In the genomic region with DNA sequence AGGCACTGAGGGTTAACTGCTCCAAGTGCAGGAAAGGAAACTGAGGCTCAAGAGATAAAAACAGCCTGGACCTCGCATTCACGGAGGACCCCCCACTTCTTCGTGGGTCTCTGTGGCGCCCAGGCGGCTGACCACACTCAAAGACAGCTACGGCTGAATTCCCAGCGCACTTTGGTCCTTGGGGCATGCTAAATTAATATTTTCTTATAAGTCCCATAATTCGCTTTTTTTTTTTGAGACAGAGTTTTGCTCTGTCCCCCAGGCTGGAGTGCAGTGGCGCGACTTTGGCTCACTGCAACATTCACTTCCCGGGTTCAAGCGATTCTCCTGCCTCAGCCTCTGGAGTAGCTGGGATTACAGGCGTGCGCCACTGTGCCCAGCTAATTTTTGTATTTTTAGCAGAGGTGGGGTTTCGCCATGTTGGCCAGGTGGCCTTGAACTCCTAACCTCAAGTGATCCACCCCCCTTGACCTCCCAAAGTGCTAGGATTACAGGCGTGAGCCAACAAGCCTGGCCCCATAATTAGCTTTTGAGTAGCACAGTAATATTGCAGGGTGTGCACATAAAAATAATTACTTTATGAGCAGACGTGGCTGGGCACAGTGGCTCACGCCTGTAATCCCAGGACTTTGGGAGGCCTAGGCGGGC, we compare ENCODE assay signal across 8 cellular contexts. TPM values are rescaled to one million over a fixed set of nuclear protein-coding genes. Genes with fewer than 3 reads are reported as not detected.
DNase-seq lines count a peak whose midpoint lies in the region; ATAC-seq, FAIRE-seq and TF ChIP-seq lines count a peak whose summit lies in the region.
"Not testable (repeated sequence)": the region's sequence is repeated elsewhere in the genome, so short reads cannot be mapped to it uniquely, and the experiment has no call there.

No MANE protein-coding gene starts in this region.

- TF ChIP-seq RAD21 in K562 (CRISPR knock-in tag; conservative IDR thresholded peaks at IDR 0.05 in 1 of 2, IDR thresholded peaks at IDR 0.05 in 1 of 2) = not testable (repeated sequence)

- peak overlapping the region; percentile 46 for H3K4me3 ChIP-seq in GM12875 (ENCODE audit: low read depth, low read length)
- peak overlapping the region; percentile 11; the same call in 1 of the 2 replicates for H3K4me3 ChIP-seq in K562
- peak overlapping the region in 3 of 4 experiments; percentile 41 to 55 (median 47) for H3K4me3 ChIP-seq in fibroblast of lung (replicated peaks in 1 of 4; ENCODE audit: control extremely low read depth in 1 of 4, insufficient read depth in 1 of 4, low read depth in 3 of 4, low read length in 4 of 4)
- H3K4me3 ChIP-seq in mesenchymal stem cell (ENCODE audit: insufficient read depth in 1 of 2, low read depth in 1 of 2, low read length in 2 of 2) = peak overlapping the region in 1 of 2 experiments; percentile 66
- H3K4me3 ChIP-seq in retinal pigment epithelial cell (ENCODE audit: low read length) = peak overlapping the region; percentile 13
- H3K4me3 ChIP-seq in urinary bladder (ENCODE audit: low read depth, low read length) = peak overlapping the region; percentile 85

- peaks cover 12% of the 10 kb centered on the region for H3K79me1 ChIP-seq in mesenchymal stem cell (replicated peaks; ENCODE audit: low read length, poor library complexity, severe bottlenecking)

- not testable (repeated sequence) for H3K9me3 ChIP-seq in K562 (replicated peaks; ENCODE audit: control insufficient read depth, insufficient read depth, low read depth, low read length); fibroblast of lung (ENCODE audit: control insufficient read depth, insufficient read depth, low read depth, low read length); mesenchymal stem cell (ENCODE audit: control insufficient read depth, low read length)

- H4K91ac ChIP-seq in mesenchymal stem cell (ENCODE audit: low read length) = not testable (repeated sequence)

- H2BK15ac ChIP-seq in mesenchymal stem cell (ENCODE audit: low read depth, poor library complexity, severe bottlenecking) = peak overlapping the region; percentile 73

- WGBS in K562 (ENCODE audit: insufficient coverage, low coverage, missing lambda C conversion rate) = 38% methylated on average over 17 of the region's 19 CpGs
- WGBS in mesenchymal stem cell = 79% methylated on average over 19 of the region's 19 CpGs
- WGBS in urinary bladder = 53% methylated on average over 19 of the region's 19 CpGs

- not testable (repeated sequence) for H4K20me1 ChIP-seq in K562 (replicated peaks; ENCODE audit: control insufficient read depth, insufficient read depth, low read length); fibroblast of lung (ENCODE audit: control insufficient read depth, extremely low read depth, insufficient read depth, low read length)

- peak overlapping the region in 1 of 2 experiments; percentile 29 for H3K4ac ChIP-seq in mesenchymal stem cell (ENCODE audit: low read depth in 1 of 2, low read length in 2 of 2)

- in situ Hi-C loops in K562 (cut with MboI) = not testable (repeated sequence)

- H2BK5ac ChIP-seq in mesenchymal stem cell (ENCODE audit: low read depth, low read length, poor library complexity, severe bottlenecking) = not testable (repeated sequence)

- not testable (repeated sequence) for H3K27me3 ChIP-seq in K562 (ENCODE audit: control insufficient read depth in 2 of 2, insufficient read depth in 2 of 2, low read length in 2 of 2); fibroblast of lung (ENCODE audit: control insufficient read depth, insufficient read depth, low read length)
- H3K27me3 ChIP-seq in mesenchymal stem cell (ENCODE audit: control insufficient read depth in 1 of 2, insufficient read depth in 1 of 2, low read length in 2 of 2) = peaks cover 0 to 14% of the 10 kb centered on the region in 2 experiments

- not testable (repeated sequence) for H3K9me1 ChIP-seq in K562 (ENCODE audit: control insufficient read depth, insufficient read depth, low read length)

- H3K27ac ChIP-seq in K562 (ENCODE audit: extremely low read depth, low read depth, low read length) (peak overlapping the region; percentile 97), fibroblast of lung (ENCODE audit: insufficient read depth, low read length) (peak overlapping the region; percentile 83), mesenchymal stem cell (ENCODE audit: low read length, poor library complexity, severe bottlenecking) (peak overlapping the region; percentile 53), urinary bladder (ENCODE audit: low read depth) (peak overlapping the region; percentile 31)

- peak; percentile 52 for FAIRE-seq in K562 (lab: Jason Lieb, UNC)

- not testable (repeated sequence) for H2BK12ac ChIP-seq in mesenchymal stem cell (ENCODE audit: low read length in 2 of 2)

- TSS peak; percentile 98 for BruUV-seq in K562 (replicated peaks; lab: Mats Ljungman, UMichigan)

- H3K23ac ChIP-seq in mesenchymal stem cell (ENCODE audit: low read length in 2 of 2) = not testable (repeated sequence)

- H3K9ac ChIP-seq in K562 (ENCODE audit: insufficient read depth in 1 of 2, low read depth in 2 of 2, low read length in 2 of 2) (peak overlapping the region; percentile 74 to 82), mesenchymal stem cell (ENCODE audit: low read length) (peak overlapping the region; percentile 79)
- not testable (repeated sequence) for H3K9ac ChIP-seq in fibroblast of lung (ENCODE audit: insufficient read depth, low read length)

- intact Hi-C loops in K562 (cut with micrococcal nuclease) = loop anchor here (5.0 kb wide), 2 partner anchors 80 to 180 kb away; partner anchors contain the start of genes AIP and GSTP1

- not testable (repeated sequence) for TF ChIP-seq EP300 in K562 (IDR thresholded peaks at IDR 0.05; ENCODE audit: low read length)

- H3K27me3 Mint-ChIP-seq in WTC11 (ENCODE audit: low read depth) = not testable (repeated sequence)

- peaks cover 33% of the 10 kb centered on the region for H3K4me1 Mint-ChIP-seq in WTC11

- not testable (repeated sequence) for H2BK120ac ChIP-seq in mesenchymal stem cell (ENCODE audit: low read depth, low read length)

- CTCF ChIA-PET in WTC11 (lab: Charles Lee) = interaction anchor here (0.6 to 3.9 kb wide), 43 partner anchors 9 to 284 kb away, joined by 3 to 112 read pairs (median 7); partner anchors contain the start of genes AIP, ANKRD13D, CLCF1 and CORO1B
- CTCF ChIA-PET in K562 (lab: Yijun Ruan, JAX; ENCODE audit: low intra/inter-chr PET ratio) = interaction anchor here (0.7 to 1.1 kb wide), 3 partner anchors 66 to 358 kb away, joined by 3 to 13 read pairs (median 3); partner anchors contain the start of genes PITPNM1 and TMEM134

- H3K27ac Mint-ChIP-seq in WTC11 = peak overlapping the region; percentile 78

- peak overlapping the region; percentile 92 for H2AFZ ChIP-seq in K562 (ENCODE audit: low read depth, low read length)
- peak overlapping the region; percentile 91 for H2AFZ ChIP-seq in fibroblast of lung (ENCODE audit: low read length)
- H2AFZ ChIP-seq in mesenchymal stem cell (ENCODE audit: low read depth, low read length) = not testable (repeated sequence)

- peaks cover 33% of the 10 kb centered on the region for H3K36me3 ChIP-seq in K562 (ENCODE audit: control insufficient read depth, insufficient read depth, low read length)
- H3K36me3 ChIP-seq in fibroblast of lung (ENCODE audit: control insufficient read depth, insufficient read depth, low read length) = peaks cover 19% of the 10 kb centered on the region
- peaks cover 29 to 31% of the 10 kb centered on the region in 2 experiments for H3K36me3 ChIP-seq in mesenchymal stem cell (ENCODE audit: control insufficient read depth in 1 of 2, insufficient read depth in 2 of 2, low read depth in 1 of 2, low read length in 2 of 2)
- H3K36me3 ChIP-seq in urinary bladder (ENCODE audit: insufficient read depth) = peaks cover 17% of the 10 kb centered on the region

- peak overlapping the region; percentile 82 for H3K4me2 ChIP-seq in K562 (ENCODE audit: insufficient read depth, low read length)
- peak overlapping the region; percentile 88 for H3K4me2 ChIP-seq in fibroblast of lung (ENCODE audit: extremely low read depth, insufficient read depth, low read length)
- H3K4me2 ChIP-seq in mesenchymal stem cell (ENCODE audit: low read length, poor library complexity, severe bottlenecking) = peak overlapping the region; percentile 2

- peak; percentile 1; the same call in 1 of the 2 replicates for ATAC-seq in WTC11
- ATAC-seq in K562 = not testable (repeated sequence)

- peak overlapping the region; percentile 16 for H4K8ac ChIP-seq in mesenchymal stem cell (ENCODE audit: low read length)

- not testable (repeated sequence) for H3K9me3 Mint-ChIP-seq in WTC11

- not testable (repeated sequence) for H3K14ac ChIP-seq in mesenchymal stem cell (ENCODE audit: low read length in 2 of 2)

- H3K18ac ChIP-seq in mesenchymal stem cell (ENCODE audit: low read depth in 1 of 2, low read length in 2 of 2) = peak overlapping the region; percentile 6 to 81

- POLR2A ChIA-PET in WTC11 (lab: Charles Lee) = interaction anchor here (0.6 to 2.2 kb wide), 12 partner anchors 10 to 66 kb away, joined by 3 to 21 read pairs (median 6); partner anchors contain the start of genes PTPRCAP, RAD9A, RPS6KB2 and TMEM134
- POLR2A ChIA-PET in K562 (lab: Yijun Ruan, JAX) = interaction anchor here (0.5 to 2.2 kb wide), 16 partner anchors 10 to 227 kb away, joined by 3 to 19 read pairs (median 4); partner anchors contain the start of genes AIP, CDK2AP2, GSTP1 and RAD9A

- DNase-seq in NCI-H1417 (lab: John Stamatoyannopoulos, UW) = peak in 2 of 3 experiments; percentile 71 to 89
- DNase-seq in WTC11 (ENCODE audit: low spot score); K562 (ENCODE audit: extremely low read depth in 1 of 4, low spot score in 3 of 4); fibroblast of lung (ENCODE audit: low read depth in 2 of 2); mesenchymal stem cell; retinal pigment epithelial cell (ENCODE audit: low read depth): not testable (repeated sequence)

- peak overlapping the region; percentile 17 for H2AK5ac ChIP-seq in mesenchymal stem cell (ENCODE audit: low read length, severe bottlenecking)

- H3K79me2 ChIP-seq in K562 (ENCODE audit: control insufficient read depth, insufficient read depth, low read length) (peaks cover 23% of the 10 kb centered on the region), fibroblast of lung (ENCODE audit: control insufficient read depth, insufficient read depth, low read length) (peaks cover 24% of the 10 kb centered on the region)

- H3K36me3 Mint-ChIP-seq in WTC11 = peaks cover 13% of the 10 kb centered on the region

- H3K4me1 ChIP-seq in K562 (replicated peaks in 1 of 2; ENCODE audit: control insufficient read depth in 2 of 2, insufficient read depth in 2 of 2, low read length in 2 of 2) (peaks cover 24 to 92% of the 10 kb centered on the region in 2 experiments), mesenchymal stem cell (ENCODE audit: control insufficient read depth, insufficient read depth, low read depth, low read length) (peaks cover 30% of the 10 kb centered on the region)
- not testable (repeated sequence) for H3K4me1 ChIP-seq in fibroblast of lung (ENCODE audit: control insufficient read depth, extremely low read depth, insufficient read depth, low read length); urinary bladder (ENCODE audit: insufficient read depth)

- not testable (repeated sequence) for TF ChIP-seq CTCF in GM12875 (IDR thresholded peaks at IDR 0.05; ENCODE audit: borderline replicate concordance, insufficient read depth, low read depth, low read length); WTC11 (IDR thresholded peaks at IDR 0.05); K562 (IDR thresholded peaks at IDR 0.05 in 2 of 3, conservative IDR thresholded peaks at IDR 0.05 in 1 of 3; ENCODE audit: insufficient read depth in 2 of 3, low read depth in 1 of 3, low read length in 3 of 3); fibroblast of lung (conservative IDR thresholded peaks at IDR 0.05 in 1 of 2, IDR thresholded peaks at IDR 0.05 in 1 of 2; ENCODE audit: low read depth in 1 of 2, low read length in 2 of 2); retinal pigment epithelial cell (conservative IDR thresholded peaks at IDR 0.05; ENCODE audit: low read depth, low read length)

- TF ChIP-seq POLR2A in K562 (conservative IDR thresholded peaks at IDR 0.05) = peak; percentile 7; the same call in 1 of the 2 replicates

- H3K4me3 Mint-ChIP-seq in WTC11 = peak overlapping the region; percentile 43

RNA-seq across cellular contexts. Expression of gene PPP1CA, which starts 0.7 kb away (rescaled TPM):
- total RNA-seq in WTC11 (2021) (220 to 222 TPM (median 221 TPM) in 3 replicates), K562 (2014; rRNA removed) (228 and 302 TPM in 2 replicates), K562 (2014; rRNA removed; fragmentation: Illumina TruSeq; extraction: Trizol) (104 and 122 TPM in 2 replicates), K562 (2015; rRNA removed; fragmentation: Illumina TruSeq; extraction: Trizol) (188 and 200 TPM in 2 replicates), K562 (2021) (235 and 242 TPM in 2 replicates), fibroblast of lung (90.7 and 104 TPM in 2 replicates), urinary bladder (70.6 TPM)
- 37.0 and 127 TPM in 2 replicates for total RNA-seq in K562 (2011; cell fraction: chromatin; rRNA removed; ENCODE audit: low replicate concordance)
- total RNA-seq in K562 (2011; cell fraction: nucleolus; rRNA removed) = 133 and 148 TPM in 2 replicates
- 56.8 and 75.5 TPM in 2 replicates for total RNA-seq in K562 (2011; cell fraction: nucleoplasm; rRNA removed)
- polyA plus RNA-seq in K562 (2011; rRNA removed) (167 and 176 TPM in 2 replicates), K562 (2014; fragmentation: Illumina TruSeq; extraction: Trizol) (205 and 253 TPM in 2 replicates), K562 (2014; fragmentation: Nextera tagmentation; extraction: Ambion mirVana) (10 to 100 TPM; 18.2 to 51.4 TPM), K562 (2014; rRNA removed) (191 and 208 TPM in 2 replicates), fibroblast of lung (135 and 218 TPM in 2 replicates), urinary bladder (85.9 TPM)
- polyA plus RNA-seq in K562 (2011; cell fraction: cytosol; rRNA removed) = 324 and 501 TPM in 2 replicates
- polyA plus RNA-seq in K562 (2011; cell fraction: nucleus; rRNA removed) = 128 and 201 TPM in 2 replicates
- 225 and 287 TPM in 2 replicates for polyA plus RNA-seq in K562 (2012)
- 80.8 and 116 TPM in 2 replicates for polyA minus RNA-seq in K562 (2011; rRNA and poly(A)+ RNA removed)
- polyA minus RNA-seq in K562 (2011; cell fraction: cytosol; rRNA and poly(A)+ RNA removed) = 120 and 127 TPM in 2 replicates
- polyA minus RNA-seq in K562 (2011; cell fraction: nucleus; rRNA and poly(A)+ RNA removed) = 44.8 and 70.1 TPM in 2 replicates
- 147 and 213 TPM in 2 replicates for polyA plus RNA-seq in fibroblast of lung (2012)
- 287 and 410 TPM in 2 replicates for polyA minus RNA-seq in fibroblast of lung (ENCODE audit: low replicate concordance)
- polyA plus RNA-seq in mesenchymal stem cell (2013, experiment 1 of 2) = 157 TPM
- 161 TPM for polyA plus RNA-seq in mesenchymal stem cell (2013, experiment 2 of 2)

RNA-seq across cellular contexts. Expression of gene TBC1D10C, which starts 1.6 kb away (rescaled TPM):
- 0.72 to 1.0 TPM (median 0.96 TPM) in 3 replicates for total RNA-seq in WTC11 (2021)
- total RNA-seq in K562 (2011; cell fraction: chromatin; rRNA removed; ENCODE audit: low replicate concordance) = 0.39 and 3.0 TPM in 2 replicates
- 1.8 and 3.3 TPM in 2 replicates for total RNA-seq in K562 (2011; cell fraction: nucleolus; rRNA removed)
- total RNA-seq in K562 (2011; cell fraction: nucleoplasm; rRNA removed) = 0.81 and 1.9 TPM in 2 replicates
- total RNA-seq in K562 (2014; rRNA removed) = 0.68 and 1.1 TPM in 2 replicates
- total RNA-seq in K562 (2014; rRNA removed; fragmentation: Illumina TruSeq; extraction: Trizol) = 0.22 and 0.26 TPM in 2 replicates
- 0.90 and 1.1 TPM in 2 replicates for total RNA-seq in K562 (2015; rRNA removed; fragmentation: Illumina TruSeq; extraction: Trizol)
- 1.2 and 1.5 TPM in 2 replicates for total RNA-seq in K562 (2021)
- 0.95 and 1.1 TPM in 2 replicates for polyA plus RNA-seq in K562 (2011; rRNA removed)
- polyA plus RNA-seq in K562 (2011; cell fraction: cytosol; rRNA removed) = 1.1 and 2.0 TPM in 2 replicates
- 8.2 and 12.2 TPM in 2 replicates for polyA plus RNA-seq in K562 (2011; cell fraction: nucleus; rRNA removed)
- polyA plus RNA-seq in K562 (2012) = 1.2 and 2.3 TPM in 2 replicates
- polyA plus RNA-seq in K562 (2014; fragmentation: Illumina TruSeq; extraction: Trizol) = 0.16 and 0.71 TPM in 2 replicates
- not detected for polyA plus RNA-seq in K562 (2014; fragmentation: Nextera tagmentation; extraction: Ambion mirVana)
- 0.93 and 1.7 TPM in 2 replicates for polyA plus RNA-seq in K562 (2014; rRNA removed)
- polyA minus RNA-seq in K562 (2011; rRNA and poly(A)+ RNA removed) = 0.27 and 0.53 TPM in 2 replicates
- polyA minus RNA-seq in K562 (2011; cell fraction: cytosol; rRNA and poly(A)+ RNA removed) = not detected in 2 replicates
- polyA minus RNA-seq in K562 (2011; cell fraction: nucleus; rRNA and poly(A)+ RNA removed) = 1.8 and 2.3 TPM in 2 replicates
- total RNA-seq in fibroblast of lung = not detected in 2 replicates
- 0.05 TPM in 1 of 2 replicates, not detected in the other for polyA plus RNA-seq in fibroblast of lung
- polyA plus RNA-seq in fibroblast of lung (2012) = 0.10 TPM in 1 of 2 replicates, not detected in the other
- polyA minus RNA-seq in fibroblast of lung (ENCODE audit: low replicate concordance) = not detected in 2 replicates
- not detected for polyA plus RNA-seq in mesenchymal stem cell (2013, experiment 1 of 2)
- polyA plus RNA-seq in mesenchymal stem cell (2013, experiment 2 of 2) = not detected
- total RNA-seq in urinary bladder = 0.42 TPM
- 2.6 TPM for polyA plus RNA-seq in urinary bladder

RNA-seq across cellular contexts. Expression of gene RAD9A, which starts 10.5 kb away (rescaled TPM):
- total RNA-seq in WTC11 (2021) (25.7 to 45.5 TPM (median 26.7 TPM) in 3 replicates), K562 (2014; rRNA removed) (17.1 and 25.1 TPM in 2 replicates), K562 (2014; rRNA removed; fragmentation: Illumina TruSeq; extraction: Trizol) (5.7 and 6.7 TPM in 2 replicates), K562 (2015; rRNA removed; fragmentation: Illumina TruSeq; extraction: Trizol) (15.3 and 16.1 TPM in 2 replicates), K562 (2021) (33.3 and 41.2 TPM in 2 replicates), fibroblast of lung (3.8 and 6.4 TPM in 2 replicates), urinary bladder (7.5 TPM)
- total RNA-seq in K562 (2011; cell fraction: chromatin; rRNA removed; ENCODE audit: low replicate concordance) = 59.7 and 169 TPM in 2 replicates
- total RNA-seq in K562 (2011; cell fraction: nucleolus; rRNA removed) = 116 and 126 TPM in 2 replicates
- 63.0 and 77.4 TPM in 2 replicates for total RNA-seq in K562 (2011; cell fraction: nucleoplasm; rRNA removed)
- polyA plus RNA-seq in K562 (2011; rRNA removed) (16.0 and 30.7 TPM in 2 replicates), K562 (2014; fragmentation: Illumina TruSeq; extraction: Trizol) (27.3 and 29.2 TPM in 2 replicates), K562 (2014; fragmentation: Nextera tagmentation; extraction: Ambion mirVana) (1 to 10 TPM; 1.4 to 1.5 TPM), K562 (2014; rRNA removed) (35.9 and 39.7 TPM in 2 replicates), fibroblast of lung (3.5 and 5.9 TPM in 2 replicates), urinary bladder (16.9 TPM)
- 23.8 and 34.6 TPM in 2 replicates for polyA plus RNA-seq in K562 (2011; cell fraction: cytosol; rRNA removed)
- 98.1 and 127 TPM in 2 replicates for polyA plus RNA-seq in K562 (2011; cell fraction: nucleus; rRNA removed)
- 33.0 and 38.6 TPM in 2 replicates for polyA plus RNA-seq in K562 (2012)
- 5.2 and 7.3 TPM in 2 replicates for polyA minus RNA-seq in K562 (2011; rRNA and poly(A)+ RNA removed)
- 15.1 and 20.2 TPM in 2 replicates for polyA minus RNA-seq in K562 (2011; cell fraction: cytosol; rRNA and poly(A)+ RNA removed)
- 22.5 and 24.4 TPM in 2 replicates for polyA minus RNA-seq in K562 (2011; cell fraction: nucleus; rRNA and poly(A)+ RNA removed)
- polyA plus RNA-seq in fibroblast of lung (2012) = 5.5 and 9.3 TPM in 2 replicates
- 5.2 and 6.4 TPM in 2 replicates for polyA minus RNA-seq in fibroblast of lung (ENCODE audit: low replicate concordance)
- polyA plus RNA-seq in mesenchymal stem cell (2013, experiment 1 of 2) = 8.5 TPM
- polyA plus RNA-seq in mesenchymal stem cell (2013, experiment 2 of 2) = 7.7 TPM

RNA-seq across cellular contexts. Expression of gene CARNS1, which starts 13.2 kb away (rescaled TPM):
- total RNA-seq in WTC11 (2021) (1.3 to 2.6 TPM (median 2.4 TPM) in 3 replicates), K562 (2014; rRNA removed) (0.12 and 0.18 TPM in 2 replicates), K562 (2014; rRNA removed; fragmentation: Illumina TruSeq; extraction: Trizol) (not detected in 2 replicates), K562 (2015; rRNA removed; fragmentation: Illumina TruSeq; extraction: Trizol) (0.04 TPM in 1 of 2 replicates, not detected in the other), K562 (2021) (0.07 and 0.13 TPM in 2 replicates), fibroblast of lung (under 0.01 and 0.17 TPM in 2 replicates), urinary bladder (0.63 TPM)
- 0.49 TPM in 1 of 2 replicates, not detected in the other for total RNA-seq in K562 (2011; cell fraction: chromatin; rRNA removed; ENCODE audit: low replicate concordance)
- total RNA-seq in K562 (2011; cell fraction: nucleolus; rRNA removed) = 0.13 and 0.17 TPM in 2 replicates
- 0.15 TPM in 2 replicates for total RNA-seq in K562 (2011; cell fraction: nucleoplasm; rRNA removed)
- polyA plus RNA-seq in K562 (2011; rRNA removed) (0.04 and 0.06 TPM in 2 replicates), K562 (2014; fragmentation: Illumina TruSeq; extraction: Trizol) (0.06 and 0.07 TPM in 2 replicates), K562 (2014; fragmentation: Nextera tagmentation; extraction: Ambion mirVana) (under 1 TPM in 1 of 2 experiments, not detected in 1; 0.01 TPM), K562 (2014; rRNA removed) (0.03 and 0.07 TPM in 2 replicates), fibroblast of lung (0.02 and 0.05 TPM in 2 replicates), urinary bladder (0.76 TPM)
- 0.03 and 0.15 TPM in 2 replicates for polyA plus RNA-seq in K562 (2011; cell fraction: cytosol; rRNA removed)
- 0.11 and 0.37 TPM in 2 replicates for polyA plus RNA-seq in K562 (2011; cell fraction: nucleus; rRNA removed)
- polyA plus RNA-seq in K562 (2012) = 0.17 and 0.24 TPM in 2 replicates
- 0.04 TPM in 1 of 2 replicates, not detected in the other for polyA minus RNA-seq in K562 (2011; rRNA and poly(A)+ RNA removed)
- not detected in 2 replicates for polyA minus RNA-seq in K562 (2011; cell fraction: cytosol; rRNA and poly(A)+ RNA removed)
- not detected in 2 replicates for polyA minus RNA-seq in K562 (2011; cell fraction: nucleus; rRNA and poly(A)+ RNA removed)
- polyA plus RNA-seq in fibroblast of lung (2012) = 0.06 and 0.10 TPM in 2 replicates
- not detected in 2 replicates for polyA minus RNA-seq in fibroblast of lung (ENCODE audit: low replicate concordance)
- polyA plus RNA-seq in mesenchymal stem cell (2013, experiment 1 of 2) = 0.11 TPM
- polyA plus RNA-seq in mesenchymal stem cell (2013, experiment 2 of 2) = 0.07 TPM

RNA-seq across cellular contexts. Expression of gene RPS6KB2, which starts 26.0 kb away (rescaled TPM):
- total RNA-seq in WTC11 (2021) (44.3 to 54.7 TPM (median 50.2 TPM) in 3 replicates), K562 (2014; rRNA removed) (115 and 132 TPM in 2 replicates), K562 (2014; rRNA removed; fragmentation: Illumina TruSeq; extraction: Trizol) (23.8 and 33.6 TPM in 2 replicates), K562 (2015; rRNA removed; fragmentation: Illumina TruSeq; extraction: Trizol) (73.0 and 74.5 TPM in 2 replicates), K562 (2021) (98.8 and 101 TPM in 2 replicates), fibroblast of lung (26.2 and 30.6 TPM in 2 replicates), urinary bladder (19.8 TPM)
- total RNA-seq in K562 (2011; cell fraction: chromatin; rRNA removed; ENCODE audit: low replicate concordance) = 106 and 334 TPM in 2 replicates
- 232 and 293 TPM in 2 replicates for total RNA-seq in K562 (2011; cell fraction: nucleolus; rRNA removed)
- 151 and 161 TPM in 2 replicates for total RNA-seq in K562 (2011; cell fraction: nucleoplasm; rRNA removed)
- polyA plus RNA-seq in K562 (2011; rRNA removed) (75.5 and 82.6 TPM in 2 replicates), K562 (2014; fragmentation: Illumina TruSeq; extraction: Trizol) (84.2 and 101 TPM in 2 replicates), K562 (2014; fragmentation: Nextera tagmentation; extraction: Ambion mirVana) (1 to 10 TPM in 1 of 2 experiments, under 1 TPM in 1; 0.42 to 3.1 TPM), K562 (2014; rRNA removed) (122 and 132 TPM in 2 replicates), fibroblast of lung (29.0 and 34.0 TPM in 2 replicates), urinary bladder (41.2 TPM)
- polyA plus RNA-seq in K562 (2011; cell fraction: cytosol; rRNA removed) = 85.9 and 172 TPM in 2 replicates
- 259 and 345 TPM in 2 replicates for polyA plus RNA-seq in K562 (2011; cell fraction: nucleus; rRNA removed)
- polyA plus RNA-seq in K562 (2012) = 64.6 and 80.7 TPM in 2 replicates
- polyA minus RNA-seq in K562 (2011; rRNA and poly(A)+ RNA removed) = 44.1 and 67.9 TPM in 2 replicates
- polyA minus RNA-seq in K562 (2011; cell fraction: cytosol; rRNA and poly(A)+ RNA removed) = 44.3 and 51.4 TPM in 2 replicates
- polyA minus RNA-seq in K562 (2011; cell fraction: nucleus; rRNA and poly(A)+ RNA removed) = 68.7 and 72.5 TPM in 2 replicates
- polyA plus RNA-seq in fibroblast of lung (2012) = 31.3 and 44.0 TPM in 2 replicates
- 58.2 and 91.7 TPM in 2 replicates for polyA minus RNA-seq in fibroblast of lung (ENCODE audit: low replicate concordance)
- 35.0 TPM for polyA plus RNA-seq in mesenchymal stem cell (2013, experiment 1 of 2)
- 33.7 TPM for polyA plus RNA-seq in mesenchymal stem cell (2013, experiment 2 of 2)

Comparison
In these comparisons a context has a peak if more than half of its experiments do, and no peak if none do; other contexts are left out.
1. H3K27ac ChIP-seq: peak in every context shown above with its lines; median percentile 97 in K562; 83 in fibroblast of lung; 53 in mesenchymal stem cell; 31 in urinary bladder.
2. H3K4me2 ChIP-seq: peak in every context shown above with its lines; median percentile 88 in fibroblast of lung; 82 in K562; 2 in mesenchymal stem cell.